In the genomic region with DNA sequence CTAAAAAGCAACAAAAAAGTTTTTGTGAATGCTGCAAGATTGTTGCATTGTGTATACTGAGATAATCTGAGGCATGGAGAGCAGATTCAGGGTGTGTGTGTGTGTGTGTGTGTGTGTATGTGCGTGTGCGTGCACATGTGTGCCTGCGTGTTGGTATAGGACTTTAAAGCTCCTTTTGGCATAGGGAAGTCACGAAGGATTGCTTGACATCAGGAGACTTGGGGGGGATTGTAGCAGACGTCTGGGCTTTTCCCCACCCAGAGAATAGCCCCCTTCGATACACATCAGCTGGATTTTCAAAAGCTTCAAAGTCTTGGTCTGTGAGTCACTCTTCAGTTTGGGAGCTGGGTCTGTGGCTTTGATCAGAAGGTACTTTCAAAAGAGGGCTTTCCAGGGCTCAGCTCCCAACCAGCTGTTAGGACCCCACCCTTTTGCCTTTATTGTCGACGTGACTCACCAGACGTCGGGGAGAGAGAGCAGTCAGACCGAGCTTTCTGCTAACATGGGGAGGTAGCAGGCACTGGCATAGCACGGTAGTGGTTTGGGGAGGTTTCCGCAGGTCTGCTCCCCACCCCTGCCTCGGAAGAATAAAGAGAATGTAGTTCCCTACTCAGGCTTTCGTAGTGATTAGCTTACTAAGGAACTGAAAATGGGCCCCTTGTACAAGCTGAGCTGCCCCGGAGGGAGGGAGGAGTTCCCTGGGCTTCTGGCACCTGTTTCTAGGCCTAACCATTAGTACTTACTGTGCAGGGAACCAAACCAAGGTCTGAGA, we compare ENCODE assay signal across 8 cellular contexts. TPM values are rescaled to one million over a fixed set of nuclear protein-coding genes. Genes with fewer than 3 reads are reported as not detected.
DNase-seq lines count a peak whose midpoint lies in the region; ATAC-seq and FAIRE-seq lines count a peak whose summit lies in the region.

No MANE protein-coding gene starts in this region.

- intact Hi-C loops in left ventricle myocardium superior (cut with micrococcal nuclease), result loop anchor here (5.0 kb wide), 1 partner anchor 33 kb away; no protein-coding TSS in a partner anchor

- ATAC-seq in GM18519 (IDR thresholded peaks at IDR 0.05; ENCODE audit: low FRiP score, unreplicated experiment), result peak; percentile 57
- ATAC-seq in HG02938 (IDR thresholded peaks at IDR 0.05; ENCODE audit: unreplicated experiment), result peak; percentile 47
- ATAC-seq in left ventricle myocardium superior, result no peak

- no peak for FAIRE-seq in HTR-8/SVneo (lab: Jason Lieb, UNC)

- peak; percentile 99 for DNase-seq in RPMI7951 (ENCODE audit: low read depth)
- DNase-seq in activated naive CD4-positive, alpha-beta T cell treated with Interleukin-2 at 50 U/mL for 16 hours, result peak; percentile 85
- peak; percentile 41 for DNase-seq in left ventricle myocardium superior
- peak; percentile 39 to 72 for DNase-seq in stimulated activated CD4-positive, alpha-beta T cell treated with anti-CD3 and anti-CD28 coated beads, Interleukin-1b, Interleukin-23, amount 100 ng/mL, for 1 hour (ENCODE audit: low read depth in 2 of 2)
- no peak for DNase-seq in DMS153 treated with DMSO at 0.1 percent for 48 hours (lab: John Stamatoyannopoulos, UW; ENCODE audit: unreplicated experiment)
- no peak for DNase-seq in HTR-8/SVneo (ENCODE audit: insufficient read length, low spot score)

RNA-seq across cellular contexts. Expression of a gene that starts 4.7 kb away (rescaled TPM):
- 43.2 and 62.8 TPM in 2 replicates for total RNA-seq in RPMI7951 (2014; rRNA removed; shearing (Covaris generic))
- total RNA-seq in left ventricle myocardium superior, result 26.8 TPM

Comparison
In these comparisons a context has a peak if more than half of its experiments do, and no peak if none do; other contexts are left out.
1. DNase-seq: peak in RPMI7951 (single experiment), activated naive CD4-positive, alpha-beta T cell treated with Interleukin-2 at 50 U/mL for 16 hours (single experiment), left ventricle myocardium superior (single experiment) and stimulated activated CD4-positive, alpha-beta T cell treated with anti-CD3 and anti-CD28 coated beads, Interleukin-1b, Interleukin-23, amount 100 ng/mL, for 1 hour (2 of 2); none in DMS153 treated with DMSO at 0.1 percent for 48 hours (single experiment) and HTR-8/SVneo (single experiment).